In genomic region chr17:76686538-76687277, GRCh38 we compare ENCODE assay signal across 1 cellular context.
TF ChIP-seq lines count a peak whose summit lies in the region.

No MANE protein-coding gene starts in this region.

TF ChIP-seq in K562, 482 proteins besides CTCF, POLR2A, EP300 and RAD21:
- TF ChIP-seq ELF1 (tag; IDR thresholded peaks at IDR 0.05) (no peak), BHLHE40 (IDR thresholded peaks at IDR 0.05; ENCODE audit: low read length) (peak; percentile 12; the same call in 1 of the 2 replicates)
